Comparison of ENCODE assay signal across 9 cellular contexts in genomic region chr21:35428489-35428888, GRCh38.
DNase-seq lines count a peak whose midpoint lies in the region; ATAC-seq and TF ChIP-seq lines count a peak whose summit lies in the region.
"Had no signal": no experiment of that assay in that cellular context is flagged by ENCODE, and none has a peak within 500 bp of the region (broad histone marks: within the 10 kb centered on the region; RNA-seq: fewer than 3 reads in every experiment).

No MANE protein-coding gene starts in this region.

- peaks cover 2 to 7% of the 10 kb centered on the region in 2 donors for H3K36me3 Mint-ChIP-seq in activated T-cell treated with anti-CD3 and anti-CD28 coated beads, Interleukin-2, amount 50 U/mL, for 72 hours (ENCODE audit: insufficient read depth in 2 of 2)

- H3K27me3 Mint-ChIP-seq in activated T-cell treated with anti-CD3 and anti-CD28 coated beads, Interleukin-2, amount 50 U/mL, for 72 hours (ENCODE audit: low read depth), result peaks cover 7% of the 10 kb centered on the region

- H3K27ac Mint-ChIP-seq in activated T-cell treated with anti-CD3 and anti-CD28 coated beads, Interleukin-2, amount 50 U/mL, for 72 hours, result no peak overlapping the region

- peak; percentile 62 to 64 for ATAC-seq in activated T-cell treated with anti-CD3 and anti-CD28 coated beads, Interleukin-2, amount 50 U/mL, for 72 hours (replicated peaks in 1 of 2)
- ATAC-seq in left cardiac atrium, result peak; percentile 96 to 99

- TF ChIP-seq CTCF in RWPE1 (conservative IDR thresholded peaks at IDR 0.05; ENCODE audit: low read depth), result no peak

- POLR2A ChIA-PET in RWPE1 (lab: Yijun Ruan, JAX; ENCODE audit: low non-redundant PET), result no interaction called here

- peaks cover 30% of the 10 kb centered on the region for H3K4me1 Mint-ChIP-seq in activated T-cell treated with anti-CD3 and anti-CD28 coated beads, Interleukin-2, amount 50 U/mL, for 72 hours (ENCODE audit: low read depth)

- CTCF ChIA-PET in RWPE1 (lab: Yijun Ruan, JAX), result interaction anchor here (0.5 kb wide), 1 partner anchor 32 kb away, joined by 4 read pairs; no protein-coding TSS in a partner anchor

- DNase-seq in GM03348 (ENCODE audit: low spot score), result peak; percentile 67
- peak; percentile 10 to 19 for DNase-seq in activated T-cell treated with anti-CD3 and anti-CD28 coated beads, Interleukin-2, amount 50 U/mL, for 72 hours
- DNase-seq in left cardiac atrium, result peak; percentile 72
- DNase-seq in stimulated activated CD4-positive, alpha-beta T cell treated with anti-CD3 and anti-CD28 coated beads, Interleukin-12 subunit alpha, Interleukin-12 subunit beta, amount 100 ng/mL, for 48 hours (ENCODE audit: low read depth in 2 of 3, low spot score in 1 of 3), result peak in 2 of 3 donors; percentile 15 to 22
- no peak for DNase-seq in KG1 (lab: John Stamatoyannopoulos, UW)
- no peak for DNase-seq in GF-D8 (lab: John Stamatoyannopoulos, UW)
- no peak for DNase-seq in RWPE1 (ENCODE audit: low spot score)
- no peak for DNase-seq in NCI-H774 (lab: John Stamatoyannopoulos, UW)

- H3K4me3 Mint-ChIP-seq in activated T-cell treated with anti-CD3 and anti-CD28 coated beads, Interleukin-2, amount 50 U/mL, for 72 hours, result peak overlapping the region; percentile 76 to 83

- peaks cover 7 to 8% of the 10 kb centered on the region in 2 donors for H3K9me3 Mint-ChIP-seq in activated T-cell treated with anti-CD3 and anti-CD28 coated beads, Interleukin-2, amount 50 U/mL, for 72 hours

- intact Hi-C loops in left cardiac atrium (cut with DNase I), result no loop called here

- H3K27ac ChIP-seq in RWPE1, result no peak overlapping the region
- H3K27ac ChIP-seq: SK-N-MC had no signal

Comparison
In these comparisons a context has a peak if more than half of its experiments do, and no peak if none do; other contexts are left out.
1. DNase-seq: peak in GM03348 (single experiment), activated T-cell treated with anti-CD3 and anti-CD28 coated beads, Interleukin-2, amount 50 U/mL, for 72 hours (2 of 2), left cardiac atrium (single experiment) and stimulated activated CD4-positive, alpha-beta T cell treated with anti-CD3 and anti-CD28 coated beads, Interleukin-12 subunit alpha, Interleukin-12 subunit beta, amount 100 ng/mL, for 48 hours (2 of 3); none in KG1 (single experiment), GF-D8 (single experiment), RWPE1 (single experiment) and NCI-H774 (single experiment).